Comparison of ENCODE assay signal across 8 cellular contexts in genomic region chr3:32114567-32115422, GRCh38. TPM values are rescaled to one million over a fixed set of nuclear protein-coding genes. Genes with fewer than 3 reads are reported as not detected.
A peak's percentile ranks its signal among the peaks of the same experiment; 100 is the strongest.
DNase-seq lines count a peak whose midpoint lies in the region; ATAC-seq and TF ChIP-seq lines count a peak whose summit lies in the region.
"Not testable (repeated sequence)": the region's sequence is repeated elsewhere in the genome, so short reads cannot be mapped to it uniquely, and the experiment has no call there.

No MANE protein-coding gene starts in this region.

- intact Hi-C loops in transverse colon (cut with DNase I; ENCODE audit: low total_unique reads), result not testable (repeated sequence)

- peak overlapping the region; percentile 85 for H3K4me3 Mint-ChIP-seq in T-helper 17 cell
- peak overlapping the region; percentile 67 to 87 (median 82) for H3K4me3 Mint-ChIP-seq in naive thymus-derived CD8-positive, alpha-beta T cell

- POLR2A ChIA-PET in naive thymus-derived CD8-positive, alpha-beta T cell (lab: Charles Lee), result interaction anchor here (0.6 to 1.5 kb wide), 4 partner anchors 9 to 264 kb away, joined by 3 to 13 read pairs (median 3); partner anchors contain the start of gene GPD1L

- ATAC-seq in HG02678 (IDR thresholded peaks at IDR 0.05; ENCODE audit: unreplicated experiment) (peak; percentile 47), T-helper 17 cell (peak; percentile 78)
- peak; percentile 73 to 74 for ATAC-seq in naive thymus-derived CD8-positive, alpha-beta T cell

- H3K4me1 Mint-ChIP-seq in T-helper 17 cell, result peaks cover 49% of the 10 kb centered on the region
- peaks cover 25 to 74% (median 67%) of the 10 kb centered on the region in 4 donors for H3K4me1 Mint-ChIP-seq in naive thymus-derived CD8-positive, alpha-beta T cell

- H3K4me1 ChIP-seq in transverse colon, result peaks cover 6 to 29% (median 10%) of the 10 kb centered on the region in 4 donors

- not testable (repeated sequence) for TF ChIP-seq EP300 in transverse colon (IDR thresholded peaks at IDR 0.05; ENCODE audit: low read depth)

- H3K27me3 ChIP-seq in transverse colon, result not testable (repeated sequence)

- peak overlapping the region; percentile 97 for H3K27ac Mint-ChIP-seq in T-helper 17 cell
- peak overlapping the region; percentile 82 to 95 (median 92) for H3K27ac Mint-ChIP-seq in naive thymus-derived CD8-positive, alpha-beta T cell

- not testable (repeated sequence) for H3K36me3 ChIP-seq in transverse colon

- not testable (repeated sequence) for H3K9me3 ChIP-seq in T-helper 17 cell (ENCODE audit: control insufficient read depth, low read length, poor library complexity, severe bottlenecking); transverse colon

- not testable (repeated sequence) for H3K27ac ChIP-seq in transverse colon

- not testable (repeated sequence) for H3K36me3 Mint-ChIP-seq in T-helper 17 cell (ENCODE audit: low read depth); naive thymus-derived CD8-positive, alpha-beta T cell

- H3K27me3 Mint-ChIP-seq in T-helper 17 cell; naive thymus-derived CD8-positive, alpha-beta T cell: not testable (repeated sequence)

- not testable (repeated sequence) for TF ChIP-seq CTCF in transverse colon (IDR thresholded peaks at IDR 0.05)

- H3K9me3 Mint-ChIP-seq in naive thymus-derived CD8-positive, alpha-beta T cell, result not testable (repeated sequence)

- DNase-seq in T-helper 17 cell, result peak; percentile 17 to 62 (median 35)
- peak; percentile 47 to 62 for DNase-seq in activated CD4-positive, alpha-beta T cell treated with anti-CD3 and anti-CD28 coated beads, Interleukin-2, amount 50 U/mL, for 48 hours
- peak; percentile 72 to 74 for DNase-seq in activated T-cell treated with anti-CD3 and anti-CD28 coated beads, Interleukin-2, amount 50 U/mL, for 48 hours
- DNase-seq in activated naive CD8-positive, alpha-beta T cell treated with anti-CD3 and anti-CD28 coated beads, Interleukin-2, amount 50 U/mL, for 16 hours (ENCODE audit: low read depth, low spot score), result peak; percentile 31
- peak; percentile 32 to 91 (median 80) for DNase-seq in naive thymus-derived CD8-positive, alpha-beta T cell
- DNase-seq in stimulated activated CD8-positive, alpha-beta memory T cell treated with anti-CD3 and anti-CD28 coated beads, Interleukin-12 subunit alpha, Interleukin-12 subunit beta, amount 100 ng/mL, for 1 hour (ENCODE audit: low read depth), result peak; percentile 49
- peak; percentile 37 for DNase-seq in transverse colon

- WGBS in transverse colon (ENCODE audit: low coverage in 1 of 2), 2 donors, result 74 to 86% methylated on average over 14 to 19 of the region's 19 CpGs

- H3K4me3 ChIP-seq in transverse colon, result not testable (repeated sequence)

- not testable (repeated sequence) for TF ChIP-seq POLR2A in transverse colon (IDR thresholded peaks at IDR 0.05)

- in situ Hi-C loops in transverse colon (cut with MboI; ENCODE audit: low pct_ligation_motif_present in 1 of 4, low pct_unique_long_range_greater_than_20kb in 1 of 4, low sequenced_read_pairs in 3 of 4), result not testable (repeated sequence)

RNA-seq across cellular contexts. Expression of gene GPD1L, which starts 8.4 kb away (rescaled TPM):
- total RNA-seq in T-helper 17 cell, result 10 to 100 TPM; 24.1 to 32.6 TPM
- total RNA-seq in naive thymus-derived CD8-positive, alpha-beta T cell, result 10 to 100 TPM; 16.6 to 20.5 TPM
- 10 to 100 TPM in 1 of 3 donors, 1 to 10 TPM in 2; 8.0 to 10.4 (median 10.0) TPM for polyA plus RNA-seq in naive thymus-derived CD8-positive, alpha-beta T cell
- total RNA-seq in transverse colon, result 100 to 1,000 TPM in 1 of 4 donors, 10 to 100 TPM in 3; 35.6 to 107 (median 66.5) TPM
